1 cellular context compared by ENCODE assay signal in the genomic region with DNA sequence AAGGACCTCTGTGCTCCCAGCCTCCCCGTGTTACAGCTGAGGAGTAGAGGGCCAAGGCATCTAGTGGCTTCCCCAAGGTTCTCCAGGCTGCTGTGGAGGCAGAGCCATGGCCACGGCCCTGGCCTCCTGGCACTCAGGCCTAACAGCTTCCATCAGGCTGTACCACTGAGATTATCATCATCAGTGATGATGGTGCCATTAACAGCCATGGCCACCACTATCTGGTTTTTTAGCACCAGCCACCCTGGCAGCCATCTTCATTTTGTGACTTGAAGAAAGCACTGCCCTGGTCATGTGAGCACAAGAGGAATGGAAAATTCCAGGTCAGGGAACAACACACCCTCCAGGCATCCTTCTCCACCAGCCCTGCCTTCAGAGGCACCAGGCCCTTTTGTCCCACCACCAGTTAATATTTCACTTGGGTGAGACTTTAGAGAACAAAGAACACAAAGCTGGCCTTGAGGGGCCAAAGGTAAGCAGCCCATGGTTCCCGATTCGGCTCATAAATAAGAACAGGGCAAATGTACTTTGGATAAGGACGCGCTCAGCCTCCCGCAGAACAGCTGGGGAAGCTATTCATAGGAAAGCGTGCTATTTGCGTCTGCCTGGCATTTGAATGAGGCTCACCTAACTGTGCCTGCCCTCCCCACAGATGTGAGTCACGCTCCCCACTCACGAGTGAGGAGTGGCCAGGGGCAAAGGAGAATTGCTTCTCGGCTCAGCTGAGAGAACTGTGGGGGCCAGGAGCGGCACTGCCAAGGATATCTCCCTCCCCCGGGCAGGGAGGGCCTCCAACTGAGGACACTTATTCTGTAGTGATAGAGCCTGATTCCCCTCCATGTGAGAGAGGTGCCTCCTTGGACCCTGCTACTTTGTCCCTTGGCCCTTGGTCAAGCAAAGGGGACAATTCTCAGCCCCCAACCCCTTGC.
TF ChIP-seq lines count a peak whose summit lies in the region.

No MANE protein-coding gene starts in this region.

TF ChIP-seq in HepG2, 621 proteins besides CTCF, POLR2A, EP300 and RAD21 (continued from another document and continues in another):
- TF ChIP-seq, protein P1, sequence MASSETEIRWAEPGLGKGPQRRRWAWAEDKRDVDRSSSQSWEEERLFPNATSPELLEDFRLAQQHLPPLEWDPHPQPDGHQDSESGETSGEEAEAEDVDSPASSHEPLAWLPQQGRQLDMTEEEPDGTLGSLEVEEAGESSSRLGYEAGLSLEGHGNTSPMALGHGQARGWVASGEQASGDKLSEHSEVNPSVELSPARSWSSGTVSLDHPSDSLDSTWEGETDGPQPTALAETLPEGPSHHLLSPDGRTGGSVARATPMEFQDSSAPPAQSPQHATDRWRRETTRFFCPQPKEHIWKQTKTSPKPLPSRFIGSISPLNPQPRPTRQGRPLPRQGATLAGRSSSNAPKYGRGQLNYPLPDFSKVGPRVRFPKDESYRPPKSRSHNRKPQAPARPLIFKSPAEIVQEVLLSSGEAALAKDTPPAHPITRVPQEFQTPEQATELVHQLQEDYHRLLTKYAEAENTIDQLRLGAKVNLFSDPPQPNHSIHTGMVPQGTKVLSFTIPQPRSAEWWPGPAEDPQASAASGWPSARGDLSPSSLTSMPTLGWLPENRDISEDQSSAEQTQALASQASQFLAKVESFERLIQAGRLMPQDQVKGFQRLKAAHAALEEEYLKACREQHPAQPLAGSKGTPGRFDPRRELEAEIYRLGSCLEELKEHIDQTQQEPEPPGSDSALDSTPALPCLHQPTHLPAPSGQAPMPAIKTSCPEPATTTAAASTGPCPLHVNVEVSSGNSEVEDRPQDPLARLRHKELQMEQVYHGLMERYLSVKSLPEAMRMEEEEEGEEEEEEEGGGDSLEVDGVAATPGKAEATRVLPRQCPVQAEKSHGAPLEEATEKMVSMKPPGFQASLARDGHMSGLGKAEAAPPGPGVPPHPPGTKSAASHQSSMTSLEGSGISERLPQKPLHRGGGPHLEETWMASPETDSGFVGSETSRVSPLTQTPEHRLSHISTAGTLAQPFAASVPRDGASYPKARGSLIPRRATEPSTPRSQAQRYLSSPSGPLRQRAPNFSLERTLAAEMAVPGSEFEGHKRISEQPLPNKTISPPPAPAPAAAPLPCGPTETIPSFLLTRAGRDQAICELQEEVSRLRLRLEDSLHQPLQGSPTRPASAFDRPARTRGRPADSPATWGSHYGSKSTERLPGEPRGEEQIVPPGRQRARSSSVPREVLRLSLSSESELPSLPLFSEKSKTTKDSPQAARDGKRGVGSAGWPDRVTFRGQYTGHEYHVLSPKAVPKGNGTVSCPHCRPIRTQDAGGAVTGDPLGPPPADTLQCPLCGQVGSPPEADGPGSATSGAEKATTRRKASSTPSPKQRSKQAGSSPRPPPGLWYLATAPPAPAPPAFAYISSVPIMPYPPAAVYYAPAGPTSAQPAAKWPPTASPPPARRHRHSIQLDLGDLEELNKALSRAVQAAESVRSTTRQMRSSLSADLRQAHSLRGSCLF (CRISPR knock-in tag; IDR thresholded peaks at IDR 0.05; ENCODE audit: borderline replicate concordance), result no peak
- peak; percentile 95 for TF ChIP-seq ZNF687 (CRISPR knock-in tag; IDR thresholded peaks at IDR 0.05)
- TF ChIP-seq NR2F2 (IDR thresholded peaks at IDR 0.05; ENCODE audit: borderline replicate concordance, low read depth), result no peak
- TF ChIP-seq MXD1 (CRISPR knock-in tag; IDR thresholded peaks at IDR 0.05), result no peak
- TF ChIP-seq RBAK (CRISPR knock-in tag; IDR thresholded peaks at IDR 0.05), result 0 out of 2 replicates have a peak, but pooled peaks have one; percentile 45
- no peak for TF ChIP-seq ZNF33B (CRISPR knock-in tag; IDR thresholded peaks at IDR 0.05)
- TF ChIP-seq, protein P2, sequence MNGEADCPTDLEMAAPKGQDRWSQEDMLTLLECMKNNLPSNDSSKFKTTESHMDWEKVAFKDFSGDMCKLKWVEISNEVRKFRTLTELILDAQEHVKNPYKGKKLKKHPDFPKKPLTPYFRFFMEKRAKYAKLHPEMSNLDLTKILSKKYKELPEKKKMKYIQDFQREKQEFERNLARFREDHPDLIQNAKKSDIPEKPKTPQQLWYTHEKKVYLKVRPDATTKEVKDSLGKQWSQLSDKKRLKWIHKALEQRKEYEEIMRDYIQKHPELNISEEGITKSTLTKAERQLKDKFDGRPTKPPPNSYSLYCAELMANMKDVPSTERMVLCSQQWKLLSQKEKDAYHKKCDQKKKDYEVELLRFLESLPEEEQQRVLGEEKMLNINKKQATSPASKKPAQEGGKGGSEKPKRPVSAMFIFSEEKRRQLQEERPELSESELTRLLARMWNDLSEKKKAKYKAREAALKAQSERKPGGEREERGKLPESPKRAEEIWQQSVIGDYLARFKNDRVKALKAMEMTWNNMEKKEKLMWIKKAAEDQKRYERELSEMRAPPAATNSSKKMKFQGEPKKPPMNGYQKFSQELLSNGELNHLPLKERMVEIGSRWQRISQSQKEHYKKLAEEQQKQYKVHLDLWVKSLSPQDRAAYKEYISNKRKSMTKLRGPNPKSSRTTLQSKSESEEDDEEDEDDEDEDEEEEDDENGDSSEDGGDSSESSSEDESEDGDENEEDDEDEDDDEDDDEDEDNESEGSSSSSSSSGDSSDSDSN (CRISPR knock-in tag; IDR thresholded peaks at IDR 0.05), result peak; percentile 51; the same call in 1 of the 2 replicates
- TF ChIP-seq KLF11 (CRISPR knock-in tag; IDR thresholded peaks at IDR 0.05), result no peak
- peak; percentile 71; the same call in 1 of the 2 replicates for TF ChIP-seq ZNF800 (CRISPR knock-in tag; IDR thresholded peaks at IDR 0.05)
- TF ChIP-seq TBP (CRISPR knock-in tag; IDR thresholded peaks at IDR 0.05), result no peak
- TF ChIP-seq IKZF4 (CRISPR knock-in tag; IDR thresholded peaks at IDR 0.05; ENCODE audit: borderline replicate concordance, low read depth, not compliant biosample characterization), result no peak
- TF ChIP-seq ZNF639 (CRISPR knock-in tag; conservative IDR thresholded peaks at IDR 0.05), result no peak
- no peak for TF ChIP-seq JUNB (CRISPR knock-in tag; IDR thresholded peaks at IDR 0.05; ENCODE audit: borderline replicate concordance)
- TF ChIP-seq TOPORS (CRISPR knock-in tag; IDR thresholded peaks at IDR 0.05), result no peak
- no peak for TF ChIP-seq ZNF207 (IDR thresholded peaks at IDR 0.05; ENCODE audit: borderline replicate concordance)
- TF ChIP-seq ZSCAN22 (CRISPR knock-in tag; IDR thresholded peaks at IDR 0.05), result peak; percentile 75; the same call in 1 of the 2 replicates
- no peak for TF ChIP-seq PBX3 (CRISPR knock-in tag; IDR thresholded peaks at IDR 0.05; ENCODE audit: borderline replicate concordance)
- TF ChIP-seq HOXA3 (CRISPR knock-in tag; IDR thresholded peaks at IDR 0.05), result peak; percentile 88
- TF ChIP-seq RCOR2 (CRISPR knock-in tag; IDR thresholded peaks at IDR 0.05), result peak; percentile 92
- TF ChIP-seq SRF (IDR thresholded peaks at IDR 0.05; ENCODE audit: low read depth, low read length), result no peak
- no peak for TF ChIP-seq PCBP2 (optimal IDR thresholded peaks at IDR 0.05; ENCODE audit: low read depth, low read length, poor library complexity, severe bottlenecking)
- TF ChIP-seq ZNF383 (CRISPR knock-in tag; IDR thresholded peaks at IDR 0.05; ENCODE audit: borderline replicate concordance), result 0 out of 2 replicates have a peak, but pooled peaks have one; percentile 25
- peak; percentile 72; the same call in 1 of the 2 replicates for TF ChIP-seq HNRNPL (IDR thresholded peaks at IDR 0.05; ENCODE audit: low read depth, low read length)
- peak; percentile 49; the same call in 1 of the 2 replicates for TF ChIP-seq SIX1 (CRISPR knock-in tag; IDR thresholded peaks at IDR 0.05; ENCODE audit: borderline replicate concordance)
- TF ChIP-seq, protein P3, sequence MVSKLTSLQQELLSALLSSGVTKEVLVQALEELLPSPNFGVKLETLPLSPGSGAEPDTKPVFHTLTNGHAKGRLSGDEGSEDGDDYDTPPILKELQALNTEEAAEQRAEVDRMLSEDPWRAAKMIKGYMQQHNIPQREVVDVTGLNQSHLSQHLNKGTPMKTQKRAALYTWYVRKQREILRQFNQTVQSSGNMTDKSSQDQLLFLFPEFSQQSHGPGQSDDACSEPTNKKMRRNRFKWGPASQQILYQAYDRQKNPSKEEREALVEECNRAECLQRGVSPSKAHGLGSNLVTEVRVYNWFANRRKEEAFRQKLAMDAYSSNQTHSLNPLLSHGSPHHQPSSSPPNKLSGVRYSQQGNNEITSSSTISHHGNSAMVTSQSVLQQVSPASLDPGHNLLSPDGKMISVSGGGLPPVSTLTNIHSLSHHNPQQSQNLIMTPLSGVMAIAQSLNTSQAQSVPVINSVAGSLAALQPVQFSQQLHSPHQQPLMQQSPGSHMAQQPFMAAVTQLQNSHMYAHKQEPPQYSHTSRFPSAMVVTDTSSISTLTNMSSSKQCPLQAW (CRISPR knock-in tag; IDR thresholded peaks at IDR 0.05), result peak; percentile 100
- peak; percentile 81 for TF ChIP-seq MED13 (CRISPR knock-in tag; IDR thresholded peaks at IDR 0.05)
- no peak for TF ChIP-seq ZNF879 (CRISPR knock-in tag; IDR thresholded peaks at IDR 0.05)
- peak; percentile 86 for TF ChIP-seq POGZ (CRISPR knock-in tag; IDR thresholded peaks at IDR 0.05)
- TF ChIP-seq, protein P4, sequence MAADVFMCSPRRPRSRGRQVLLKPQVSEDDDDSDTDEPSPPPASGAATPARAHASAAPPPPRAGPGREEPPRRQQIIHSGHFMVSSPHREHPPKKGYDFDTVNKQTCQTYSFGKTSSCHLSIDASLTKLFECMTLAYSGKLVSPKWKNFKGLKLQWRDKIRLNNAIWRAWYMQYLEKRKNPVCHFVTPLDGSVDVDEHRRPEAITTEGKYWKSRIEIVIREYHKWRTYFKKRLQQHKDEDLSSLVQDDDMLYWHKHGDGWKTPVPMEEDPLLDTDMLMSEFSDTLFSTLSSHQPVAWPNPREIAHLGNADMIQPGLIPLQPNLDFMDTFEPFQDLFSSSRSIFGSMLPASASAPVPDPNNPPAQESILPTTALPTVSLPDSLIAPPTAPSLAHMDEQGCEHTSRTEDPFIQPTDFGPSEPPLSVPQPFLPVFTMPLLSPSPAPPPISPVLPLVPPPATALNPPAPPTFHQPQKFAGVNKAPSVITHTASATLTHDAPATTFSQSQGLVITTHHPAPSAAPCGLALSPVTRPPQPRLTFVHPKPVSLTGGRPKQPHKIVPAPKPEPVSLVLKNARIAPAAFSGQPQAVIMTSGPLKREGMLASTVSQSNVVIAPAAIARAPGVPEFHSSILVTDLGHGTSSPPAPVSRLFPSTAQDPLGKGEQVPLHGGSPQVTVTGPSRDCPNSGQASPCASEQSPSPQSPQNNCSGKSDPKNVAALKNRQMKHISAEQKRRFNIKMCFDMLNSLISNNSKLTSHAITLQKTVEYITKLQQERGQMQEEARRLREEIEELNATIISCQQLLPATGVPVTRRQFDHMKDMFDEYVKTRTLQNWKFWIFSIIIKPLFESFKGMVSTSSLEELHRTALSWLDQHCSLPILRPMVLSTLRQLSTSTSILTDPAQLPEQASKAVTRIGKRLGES (CRISPR knock-in tag; IDR thresholded peaks at IDR 0.05; ENCODE audit: borderline replicate concordance), result no peak
